Comparison of ENCODE assay signal across 23 cellular contexts in genomic region chr20:64180673-64181072, GRCh38. TPM values are rescaled to one million over a fixed set of nuclear protein-coding genes. Genes with fewer than 3 reads are reported as not detected.
A peak's percentile ranks its signal among the peaks of the same experiment; 100 is the strongest.
DNase-seq lines count a peak whose midpoint lies in the region; FAIRE-seq and TF ChIP-seq lines count a peak whose summit lies in the region.
"Had no signal": no experiment of that assay in that cellular context is flagged by ENCODE, and none has a peak within 500 bp of the region (broad histone marks: within the 10 kb centered on the region; RNA-seq: fewer than 3 reads in every experiment).

No MANE protein-coding gene starts in this region.

- H2BK20ac ChIP-seq in H1 (ENCODE audit: low read length) = no peak overlapping the region

- no peaks in the 10 kb centered on the region; a peak in 1 of 8 replicates for H3K36me3 ChIP-seq in H1 (ENCODE audit: control insufficient read depth in 2 of 4, insufficient read depth in 4 of 4, low read length in 3 of 4)
- no peaks in the 10 kb centered on the region for H3K36me3 ChIP-seq in osteoblast (ENCODE audit: insufficient read depth, low read length)

- H3K4me3 ChIP-seq in H1 (ENCODE audit: extremely low read depth in 1 of 4, insufficient read depth in 2 of 4, low read depth in 3 of 4, low read length in 4 of 4) (no peak overlapping the region), osteoblast (ENCODE audit: insufficient read depth, low read length) (no peak overlapping the region)
- H3K4me3 ChIP-seq: PC-9, SK-N-MC had no signal

- H3K9me3 Mint-ChIP-seq in activated naive CD8-positive, alpha-beta T cell (ENCODE audit: low read depth) = no peaks in the 10 kb centered on the region
- no peaks in the 10 kb centered on the region for H3K9me3 Mint-ChIP-seq in activated naive CD8-positive, alpha-beta T cell treated with anti-CD3 and anti-CD28 coated beads for 36 hours

- H3K4me1 ChIP-seq in H1 (replicated peaks in 1 of 4; ENCODE audit: control insufficient read depth in 3 of 4, insufficient read depth in 4 of 4, low read length in 3 of 4) (peaks cover 0 to 19% (median 14%) of the 10 kb centered on the region in 4 experiments; a peak in 6 of 7 replicates), osteoblast (ENCODE audit: insufficient read depth, low read length) (no peaks in the 10 kb centered on the region)
- H3K4me1 ChIP-seq: BE2C, Caco-2 had no signal

- H2BK15ac ChIP-seq in H1 (ENCODE audit: low read length) = peak overlapping the region; percentile 72; the same call in 1 of the 2 replicates

- no peak overlapping the region for H2BK120ac ChIP-seq in H1 (replicated peaks; ENCODE audit: low read depth, low read length)

- peak overlapping the region; percentile 75; the same call in 1 of the 2 replicates for H2AK5ac ChIP-seq in H1 (ENCODE audit: low read depth, low read length)

- no peak overlapping the region for H3K9ac ChIP-seq in H1 (replicated peaks in 1 of 4; ENCODE audit: extremely low read depth in 1 of 4, low read depth in 3 of 4, low read length in 3 of 4)

- no peak overlapping the region for H3K27ac Mint-ChIP-seq in activated naive CD8-positive, alpha-beta T cell
- no peak overlapping the region for H3K27ac Mint-ChIP-seq in activated naive CD8-positive, alpha-beta T cell treated with anti-CD3 and anti-CD28 coated beads for 36 hours
- H3K27ac Mint-ChIP-seq: CD4-positive, CD25-positive, alpha-beta regulatory T cell had no signal

- no peaks in the 10 kb centered on the region for H3K36me3 Mint-ChIP-seq in activated naive CD8-positive, alpha-beta T cell
- H3K36me3 Mint-ChIP-seq in activated naive CD8-positive, alpha-beta T cell treated with anti-CD3 and anti-CD28 coated beads for 36 hours = no peaks in the 10 kb centered on the region
- H3K36me3 Mint-ChIP-seq: CD4-positive, CD25-positive, alpha-beta regulatory T cell had no signal

- H2AFZ ChIP-seq in H1 (ENCODE audit: low read length) (no peak overlapping the region), osteoblast (ENCODE audit: low read length) (no peak overlapping the region)
- H2AFZ ChIP-seq: PC-9 had no signal

- POLR2A ChIA-PET in H1 (lab: Charles Lee; ENCODE audit: partially characterized antibody) = no interaction called here

- H3K79me1 ChIP-seq in H1 (ENCODE audit: low read depth, low read length) = peaks cover 3% of the 10 kb centered on the region; the same call in 1 of the 2 replicates

- H4K20me1 ChIP-seq in H1 (replicated peaks in 1 of 2; ENCODE audit: control insufficient read depth in 1 of 2, insufficient read depth in 2 of 2, low read length in 2 of 2) (peaks cover 0 to 4% of the 10 kb centered on the region in 2 experiments), osteoblast (ENCODE audit: insufficient read depth, low read length) (no peaks in the 10 kb centered on the region)

- 0 out of 2 replicates have a peak overlapping the region, but pooled peaks have one; percentile 7 for H3K18ac ChIP-seq in H1 (ENCODE audit: extremely low read depth, low read length)

- H2BK5ac ChIP-seq in H1 (ENCODE audit: low read depth, low read length) = no peak overlapping the region

- H3K27me3 ChIP-seq in H1 (replicated peaks in 1 of 4; ENCODE audit: control insufficient read depth in 3 of 4, extremely low read depth in 1 of 4, insufficient read depth in 3 of 4, low read length in 3 of 4) (peaks cover 0 to 5% (median 2%) of the 10 kb centered on the region in 4 experiments; a peak in 2 of 7 replicates), osteoblast (ENCODE audit: insufficient read depth, low read length) (peaks cover 7% of the 10 kb centered on the region)
- H3K27me3 ChIP-seq: BE2C had no signal

- H3K27ac ChIP-seq in H1 (ENCODE audit: low read depth, low read length) (no peak overlapping the region), osteoblast (ENCODE audit: low read depth, low read length) (no peak overlapping the region)
- H3K27ac ChIP-seq: PC-9, SK-N-MC had no signal

- peaks cover 0 to 5% of the 10 kb centered on the region in 2 experiments; a peak in 2 of 4 replicates for H3K79me2 ChIP-seq in H1 (ENCODE audit: control insufficient read depth in 1 of 2, insufficient read depth in 2 of 2, low read length in 2 of 2)
- H3K79me2 ChIP-seq in osteoblast (ENCODE audit: insufficient read depth, low read length) = no peaks in the 10 kb centered on the region

- peak overlapping the region; percentile 38 for H4K91ac ChIP-seq in H1 (replicated peaks; ENCODE audit: insufficient read length, low read length)

- H3K56ac ChIP-seq in H1 (replicated peaks; ENCODE audit: insufficient read length, low read depth, low read length) = no peak overlapping the region

- H3K23ac ChIP-seq in H1 (ENCODE audit: insufficient read length) = no peak overlapping the region

- FAIRE-seq in H1 (lab: Jason Lieb, UNC) (no peak), GM12892 (lab: Jason Lieb, UNC) (no peak)

- H3K4ac ChIP-seq in H1 (replicated peaks; ENCODE audit: insufficient read length, low read depth, low read length) = no peak overlapping the region

- peak overlapping the region; percentile 28 for H3K4me3 Mint-ChIP-seq in activated naive CD8-positive, alpha-beta T cell
- H3K4me3 Mint-ChIP-seq in activated naive CD8-positive, alpha-beta T cell treated with anti-CD3 and anti-CD28 coated beads for 36 hours = no peak overlapping the region
- H3K4me3 Mint-ChIP-seq: CD4-positive, CD25-positive, alpha-beta regulatory T cell had no signal

- H3K4me2 ChIP-seq in H1 (ENCODE audit: insufficient read depth in 1 of 2, low read depth in 2 of 2, low read length in 2 of 2) = no peak overlapping the region
- H3K4me2 ChIP-seq in osteoblast (ENCODE audit: insufficient read depth, low read length) = no peak overlapping the region
- H3K4me2 ChIP-seq: PC-9 had no signal

- CTCF ChIA-PET in H1 (lab: Charles Lee; ENCODE audit: partially characterized antibody) = no interaction called here

- 0 out of 2 replicates have a peak overlapping the region, but pooled peaks have one; percentile 27 for H2BK12ac ChIP-seq in H1 (ENCODE audit: low read depth, low read length)

- H3K27me3 Mint-ChIP-seq in activated naive CD8-positive, alpha-beta T cell = peaks cover 4% of the 10 kb centered on the region
- H3K27me3 Mint-ChIP-seq in activated naive CD8-positive, alpha-beta T cell treated with anti-CD3 and anti-CD28 coated beads for 36 hours = peaks cover 17% of the 10 kb centered on the region

- H3K9me3 ChIP-seq in H1 (ENCODE audit: insufficient read depth in 2 of 2, low read depth in 1 of 2, low read length in 1 of 2) (no peaks in the 10 kb centered on the region; a peak in 1 of 4 replicates), osteoblast (ENCODE audit: low read depth, low read length) (no peaks in the 10 kb centered on the region)
- H3K9me3 ChIP-seq: BE2C had no signal

- TF ChIP-seq EP300 in H1 (IDR thresholded peaks at IDR 0.05; ENCODE audit: borderline replicate concordance in 1 of 2, low read depth in 2 of 2, low read length in 2 of 2) = no peak

- no peak overlapping the region for H4K5ac ChIP-seq in H1 (ENCODE audit: insufficient read length, low read depth, low read length)

- H4K8ac ChIP-seq in H1 (ENCODE audit: extremely low read depth, insufficient read depth, low read length) = no peak overlapping the region

- H3K4me1 Mint-ChIP-seq in activated naive CD8-positive, alpha-beta T cell (ENCODE audit: low read depth) = peaks cover 32% of the 10 kb centered on the region
- no peaks in the 10 kb centered on the region for H3K4me1 Mint-ChIP-seq in activated naive CD8-positive, alpha-beta T cell treated with anti-CD3 and anti-CD28 coated beads for 36 hours
- H3K4me1 Mint-ChIP-seq: CD4-positive, CD25-positive, alpha-beta regulatory T cell had no signal

- no peak for TF ChIP-seq RAD21 in H1 (IDR thresholded peaks at IDR 0.05 in 1 of 2, conservative IDR thresholded peaks at IDR 0.05 in 1 of 2; ENCODE audit: low read depth in 2 of 2, low read length in 2 of 2)

- WGBS in H1 (ENCODE audit: extremely low coverage in 1 of 2, insufficient coverage in 1 of 2, insufficient read length in 1 of 2, insufficient replicate concordance in 2 of 2, low coverage in 1 of 2, low lambda C conversion rate in 2 of 2, missing lambda C conversion rate in 1 of 2), 2 experiments = 92% methylated on average over 7 of the region's 7 CpGs; no CpG with 5 or more reads in 1 of the 2 experiments

- no peak overlapping the region for H3K14ac ChIP-seq in H1 (ENCODE audit: insufficient read length)

- TF ChIP-seq POLR2A in H1 (IDR thresholded peaks at IDR 0.05; ENCODE audit: control extremely low read depth in 1 of 2, low read depth in 2 of 2, low read length in 2 of 2) (no peak), GM12892 (IDR thresholded peaks at IDR 0.05; ENCODE audit: low read depth, low read length) (no peak)

- H3K23me2 ChIP-seq in H1 (ENCODE audit: low read depth, low read length) = peaks cover 6% of the 10 kb centered on the region; the same call in 1 of the 2 replicates

- no peak for DNase-seq in activated naive CD8-positive, alpha-beta T cell treated with anti-CD3 and anti-CD28 coated beads for 36 hours
- peak; percentile 45 for DNase-seq in MV-4-11 (lab: John Stamatoyannopoulos, UW)
- DNase-seq in H1 (ENCODE audit: low read depth in 1 of 2, low spot score in 2 of 2) = no peak
- peak; percentile 71 for DNase-seq in osteoblast (ENCODE audit: insufficient read length, low spot score, missing footprints)
- no peak for DNase-seq in anterior cingulate cortex (lab: John Stamatoyannopoulos, UW)
- no peak for DNase-seq in GM12892 (ENCODE audit: insufficient read length)
- DNase-seq in SHP77 (lab: John Stamatoyannopoulos, UW) = no peak
- DNase-seq: BE2C; Caco-2; CD4-positive, CD25-positive, alpha-beta regulatory T cell; DMS 273 treated with DMSO at 0.1 percent for 48 hours; DMS79 treated with DMSO at 0.1 percent for 48 hours; HCEC 1CT; NCI-H187; NCI-H446; NCI-H526 treated with DMSO at 0.1 percent for 48 hours; PC-9; RPMI8226; SHP77 treated with DMSO at 0.1 percent for 48 hours had no signal

- TF ChIP-seq CTCF in H1 (IDR thresholded peaks at IDR 0.05; ENCODE audit: control extremely low read depth in 1 of 3, insufficient read depth in 1 of 3, low read depth in 1 of 3, low read length in 3 of 3) (no peak), osteoblast (IDR thresholded peaks at IDR 0.05; ENCODE audit: extremely low read depth, low read depth, low read length) (no peak)

TF ChIP-seq in H1, 55 proteins besides CTCF, POLR2A, EP300 and RAD21:
- no peak for TF ChIP-seq CEBPB (IDR thresholded peaks at IDR 0.05; ENCODE audit: low read depth, low read length)

RNA-seq across cellular contexts. Expression of gene MYT1, which starts 16.4 kb away (rescaled TPM):
- under 1 TPM in 1 of 2 experiments, not detected in 1; 0.44 TPM for total RNA-seq in activated naive CD8-positive, alpha-beta T cell treated with anti-CD3 and anti-CD28 coated beads for 36 hours
- total RNA-seq in H1 (2021; fragmentation: NEBNext Ultra II Directional; extraction: Animal tissue kit (Norgen Biotek cat#: 25700)) = 1.1 and 2.0 TPM in 2 replicates
- 0.63 and 1.0 TPM in 2 replicates for polyA plus RNA-seq in H1 (2011; rRNA removed)
- 0.96 TPM for polyA plus RNA-seq in H1 (2011; cell fraction: cytosol; rRNA removed)
- polyA plus RNA-seq in H1 (2011; cell fraction: nucleus; rRNA removed) = 2.8 TPM
- 0.51 to 1.5 TPM (median 1.1 TPM) in 4 replicates for polyA plus RNA-seq in H1 (2012, experiment 1 of 2)
- 0.24 TPM for polyA plus RNA-seq in H1 (2012, experiment 2 of 2)
- polyA plus RNA-seq in H1 (2013, experiment 1 of 2) = 1.2 TPM
- polyA plus RNA-seq in H1 (2013, experiment 2 of 2) = 0.90 TPM
- polyA minus RNA-seq in H1 (2011; rRNA and poly(A)+ RNA removed) = 0.88 and 0.95 TPM in 2 replicates
- 1.3 TPM for polyA minus RNA-seq in H1 (2011; cell fraction: cytosol; rRNA and poly(A)+ RNA removed)
- polyA minus RNA-seq in H1 (2011; cell fraction: nucleus; rRNA and poly(A)+ RNA removed) = 1.00 TPM
- not detected in 2 replicates for total RNA-seq in osteoblast
- polyA plus RNA-seq in GM12892 (2012; ENCODE audit: missing spikeins) = not detected
- total RNA-seq: A673; CD4-positive, CD25-positive, alpha-beta regulatory T cell; M059J; PC-9 had no signal

Comparison
In these comparisons a context has a peak if more than half of its experiments do, and no peak if none do; other contexts are left out.
1. DNase-seq: peak in MV-4-11 (single experiment) and osteoblast (single experiment); none in activated naive CD8-positive, alpha-beta T cell treated with anti-CD3 and anti-CD28 coated beads for 36 hours (single experiment), H1 (0 of 2), anterior cingulate cortex (0 of 58), GM12892 (single experiment) and SHP77 (0 of 2).